In genomic region chr11:118804094-118804493, GRCh38 we compare ENCODE assay signal across 27 cellular contexts.
"Had no signal": no experiment of that assay in that cellular context is flagged by ENCODE, and none has a peak within 500 bp of the region (broad histone marks: within the 10 kb centered on the region; RNA-seq: fewer than 3 reads in every experiment).

No MANE protein-coding gene starts in this region.

- H3K9me3 ChIP-seq: colonic mucosa, esophagus muscularis mucosa, gastroesophageal sphincter, heart right ventricle, left lung, mucosa of descending colon, prostate gland, right atrium auricular region, stomach, thyroid gland, vagina had no signal

- H3K9me3 Mint-ChIP-seq: dendritic cell treated with granulocyte-macrophage colony-stimulating factor and Interleukin-4, amounts not matched to agents 40 ng/mL and 50 ng/mL, for 4 days; naive thymus-derived CD4-positive, alpha-beta T cell; stimulated activated effector memory CD8-positive, alpha-beta T cell treated with anti-CD3 and anti-CD28 coated beads, Interleukin-12 subunit alpha, Interleukin-12 subunit beta, amount 100 ng/mL, for 72 hours had no signal

- H3K27me3 ChIP-seq: colonic mucosa, esophagus muscularis mucosa, gastroesophageal sphincter, left lung, right atrium auricular region, stomach, thyroid gland, vagina had no signal

- H3K27ac Mint-ChIP-seq: dendritic cell treated with granulocyte-macrophage colony-stimulating factor and Interleukin-4, amounts not matched to agents 40 ng/mL and 50 ng/mL, for 4 days; mesothelial cell of epicardium; nephron progenitor cell; stimulated activated effector memory CD8-positive, alpha-beta T cell treated with anti-CD3 and anti-CD28 coated beads, Interleukin-12 subunit alpha, Interleukin-12 subunit beta, amount 100 ng/mL, for 72 hours had no signal

- H3K36me3 Mint-ChIP-seq: mesothelial cell of epicardium; stimulated activated effector memory CD8-positive, alpha-beta T cell treated with anti-CD3 and anti-CD28 coated beads, Interleukin-12 subunit alpha, Interleukin-12 subunit beta, amount 100 ng/mL, for 72 hours had no signal

- H3K27ac ChIP-seq: colonic mucosa, esophagus muscularis mucosa, foreskin keratinocyte, gastroesophageal sphincter, heart right ventricle, left lung, prostate gland, right atrium auricular region, stomach, thyroid gland, vagina had no signal

- H3K4me1 Mint-ChIP-seq: mesothelial cell of epicardium had no signal

- H3K4me2 ChIP-seq: smooth muscle cell had no signal

- H3K4me3 Mint-ChIP-seq: dendritic cell treated with granulocyte-macrophage colony-stimulating factor and Interleukin-4, amounts not matched to agents 40 ng/mL and 50 ng/mL, for 4 days; mesothelial cell of epicardium; naive thymus-derived CD4-positive, alpha-beta T cell; nephron progenitor cell; stimulated activated effector memory CD8-positive, alpha-beta T cell treated with anti-CD3 and anti-CD28 coated beads, Interleukin-12 subunit alpha, Interleukin-12 subunit beta, amount 100 ng/mL, for 72 hours had no signal

- ATAC-seq: foreskin keratinocyte; gastroesophageal sphincter; heart right ventricle; left cardiac atrium; left lung; mucosa of descending colon; naive thymus-derived CD4-positive, alpha-beta T cell; sciatic nerve; stimulated activated effector memory CD8-positive, alpha-beta T cell treated with anti-CD3 and anti-CD28 coated beads, Interleukin-12 subunit alpha, Interleukin-12 subunit beta, amount 100 ng/mL, for 72 hours had no signal

- H3K4me1 ChIP-seq: colonic mucosa, esophagus muscularis mucosa, foreskin keratinocyte, gastroesophageal sphincter, heart right ventricle, left lung, prostate gland, right atrium auricular region, thyroid gland, vagina had no signal

- H3K4me3 ChIP-seq: colonic mucosa, esophagus muscularis mucosa, gastroesophageal sphincter, heart right ventricle, left lung, mucosa of descending colon, prostate gland, right atrium auricular region, smooth muscle cell, stomach, thyroid gland, vagina had no signal

- DNase-seq: colonic mucosa; effector memory CD4-positive, alpha-beta T cell; foreskin keratinocyte; heart right ventricle; hippocampal formation; left cardiac atrium; left lung; mesenchymal stem cell; mucosa of descending colon; naive thymus-derived CD4-positive, alpha-beta T cell; nephron progenitor cell; nucleus accumbens; stimulated activated CD4-positive, alpha-beta T cell treated with anti-CD3 and anti-CD28 coated beads, Interleukin-2, amount 100 ng/mL, for 24 hours; stimulated activated CD4-positive, alpha-beta T cell treated with anti-CD3 and anti-CD28 coated beads, Interleukin-4, amount 100 ng/mL, for 24 hours; stomach; thyroid gland; trophoblast cell had no signal

- H3K36me3 ChIP-seq: colonic mucosa, esophagus muscularis mucosa, gastroesophageal sphincter, heart right ventricle, left lung, prostate gland, right atrium auricular region, stomach, thyroid gland, vagina had no signal
